Comparison of ENCODE assay signal across 29 cellular contexts in genomic region chr9:117008461-117008860, GRCh38.
"Had no signal": no experiment of that assay in that cellular context is flagged by ENCODE, and none has a peak within 500 bp of the region (broad histone marks: within the 10 kb centered on the region; RNA-seq: fewer than 3 reads in every experiment).

No MANE protein-coding gene starts in this region.

- H3K36me3 Mint-ChIP-seq: activated naive CD8-positive, alpha-beta T cell had no signal

- H3K27me3 Mint-ChIP-seq: activated CD8-positive, alpha-beta T cell treated with anti-CD3 and anti-CD28 coated beads for 36 hours; activated T-helper 17 cell treated with anti-CD3 and anti-CD28 coated beads, Interleukin-2, amount 50 U/mL, for 72 hours; central memory CD8-positive, alpha-beta T cell had no signal

- ATAC-seq: activated CD4-positive, CD25-positive, alpha-beta regulatory T cell treated with anti-CD3 and anti-CD28 coated beads, Interleukin-2, amount 50 U/mL, for 24 hours; activated CD8-positive, alpha-beta T cell treated with anti-CD3 and anti-CD28 coated beads for 36 hours; activated T-cell treated with anti-CD3 and anti-CD28 coated beads, Interleukin-2, amount 50 U/mL, for 4 hours; activated T-helper 17 cell treated with anti-CD3 and anti-CD28 coated beads, Interleukin-2, amount 50 U/mL, for 72 hours; esophagus mucosa had no signal

- FAIRE-seq: astrocyte, bronchial epithelial cell, frontal cortex had no signal

- H3K9me3 Mint-ChIP-seq: activated CD8-positive, alpha-beta T cell treated with anti-CD3 and anti-CD28 coated beads for 36 hours; dendritic cell treated with granulocyte-macrophage colony-stimulating factor and Interleukin-4, amounts not matched to agents 40 ng/mL and 50 ng/mL, for 4 days; endodermal cell had no signal

- H3K4me3 ChIP-seq: coronary artery, dorsolateral prefrontal cortex had no signal

- H3K27me3 ChIP-seq: brain microvascular endothelial cell, dorsolateral prefrontal cortex had no signal

- H3K4me3 Mint-ChIP-seq: activated CD8-positive, alpha-beta T cell treated with anti-CD3 and anti-CD28 coated beads for 36 hours; activated naive CD8-positive, alpha-beta T cell; activated T-cell treated with anti-CD3 and anti-CD28 coated beads, Interleukin-2, amount 50 U/mL, for 4 hours; activated T-helper 17 cell treated with anti-CD3 and anti-CD28 coated beads, Interleukin-2, amount 50 U/mL, for 72 hours; central memory CD8-positive, alpha-beta T cell; dendritic cell treated with granulocyte-macrophage colony-stimulating factor and Interleukin-4, amounts not matched to agents 40 ng/mL and 50 ng/mL, for 4 days; endodermal cell had no signal

- H3K4me1 Mint-ChIP-seq: activated T-helper 17 cell treated with anti-CD3 and anti-CD28 coated beads, Interleukin-2, amount 50 U/mL, for 72 hours; central memory CD8-positive, alpha-beta T cell; endodermal cell had no signal

- H3K27ac Mint-ChIP-seq: activated CD8-positive, alpha-beta T cell treated with anti-CD3 and anti-CD28 coated beads for 36 hours; activated naive CD8-positive, alpha-beta T cell; activated T-helper 17 cell treated with anti-CD3 and anti-CD28 coated beads, Interleukin-2, amount 50 U/mL, for 72 hours; dendritic cell treated with granulocyte-macrophage colony-stimulating factor and Interleukin-4, amounts not matched to agents 40 ng/mL and 50 ng/mL, for 4 days; endodermal cell had no signal

- H3K36me3 ChIP-seq: brain microvascular endothelial cell had no signal

- DNase-seq: activated CD4-positive, alpha-beta T cell treated with anti-CD3 and anti-CD28 coated beads for 48 hours; activated CD4-positive, alpha-beta T cell treated with anti-CD3 and anti-CD28 coated beads, Interleukin-2, amount 50 U/mL, for 1 hour; activated CD4-positive, alpha-beta T cell treated with anti-CD3 and anti-CD28 coated beads, Interleukin-2, amount 50 U/mL, for 48 hours; activated CD8-positive, alpha-beta memory T cell treated with anti-CD3 and anti-CD28 coated beads for 24 hours; activated CD8-positive, alpha-beta T cell treated with anti-CD3 and anti-CD28 coated beads for 36 hours; activated effector memory CD4-positive, alpha-beta T cell treated with Interleukin-2 at 50 U/mL for 16 hours; activated gamma-delta T cell treated with Interleukin-2 at 50 U/mL for 16 hours; activated naive CD4-positive, alpha-beta T cell treated with anti-CD3 and anti-CD28 coated beads, Interleukin-2, amount 50 U/mL, for 16 hours; activated naive CD4-positive, alpha-beta T cell treated with Interleukin-2 at 50 U/mL for 16 hours; activated T-cell treated with anti-CD3 and anti-CD28 coated beads, Interleukin-2, amount 50 U/mL, for 4 hours; amniotic stem cell; anterior cingulate cortex; brain microvascular endothelial cell; dorsolateral prefrontal cortex; effector memory CD4-positive, alpha-beta T cell; endodermal cell; foreskin fibroblast; head of caudate nucleus; T-helper 2 cell had no signal

- H3K27ac ChIP-seq: brain microvascular endothelial cell, coronary artery had no signal
